In the genomic region with DNA sequence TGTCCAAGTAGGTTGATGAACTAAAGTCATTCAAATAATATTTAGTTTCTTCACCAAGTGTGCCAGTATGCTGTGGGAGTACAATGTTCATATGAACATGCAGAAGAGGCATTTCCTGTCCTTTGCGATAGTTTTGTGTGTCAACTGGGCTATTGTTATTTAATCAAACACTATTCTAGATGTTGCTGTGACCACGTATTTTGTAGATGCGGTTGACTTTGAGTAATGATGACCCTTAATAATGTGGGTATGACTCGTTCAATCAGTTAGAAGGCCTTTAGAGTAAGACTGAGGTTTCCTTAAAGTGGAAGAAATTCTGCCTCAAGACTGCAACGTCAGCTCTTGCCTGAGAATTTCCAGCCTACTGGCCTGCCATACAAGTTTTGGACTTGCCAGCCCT, we compare ENCODE assay signal across 1 cellular context.
TF ChIP-seq lines count a peak whose summit lies in the region.

No MANE protein-coding gene starts in this region.

TF ChIP-seq in IMR-90, 13 proteins besides CTCF, POLR2A, EP300 and RAD21:
- TF ChIP-seq MXI1 (IDR thresholded peaks at IDR 0.05; ENCODE audit: borderline replicate concordance, low read depth, low read length) (no peak), BHLHE40 (IDR thresholded peaks at IDR 0.05; ENCODE audit: low read depth, low read length) (no peak), CEBPB (IDR thresholded peaks at IDR 0.05; ENCODE audit: low read depth, low read length) (no peak), SMC3 (IDR thresholded peaks at IDR 0.05; ENCODE audit: low read depth, low read length) (no peak), NFE2L2 (IDR thresholded peaks at IDR 0.05; ENCODE audit: low read depth, low read length) (no peak), RFX5 (IDR thresholded peaks at IDR 0.05; ENCODE audit: low read depth, low read length) (no peak), MAZ (IDR thresholded peaks at IDR 0.05; ENCODE audit: borderline replicate concordance, low read depth, low read length) (no peak), MAFK (IDR thresholded peaks at IDR 0.05; ENCODE audit: low read depth, low read length) (no peak)
- TF ChIP-seq, protein P1, sequence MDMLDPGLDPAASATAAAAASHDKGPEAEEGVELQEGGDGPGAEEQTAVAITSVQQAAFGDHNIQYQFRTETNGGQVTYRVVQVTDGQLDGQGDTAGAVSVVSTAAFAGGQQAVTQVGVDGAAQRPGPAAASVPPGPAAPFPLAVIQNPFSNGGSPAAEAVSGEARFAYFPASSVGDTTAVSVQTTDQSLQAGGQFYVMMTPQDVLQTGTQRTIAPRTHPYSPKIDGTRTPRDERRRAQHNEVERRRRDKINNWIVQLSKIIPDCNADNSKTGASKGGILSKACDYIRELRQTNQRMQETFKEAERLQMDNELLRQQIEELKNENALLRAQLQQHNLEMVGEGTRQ (IDR thresholded peaks at IDR 0.05; ENCODE audit: low read depth, low read length): no peak
